ENCODE assay signal across 8 cellular contexts in the genomic region with DNA sequence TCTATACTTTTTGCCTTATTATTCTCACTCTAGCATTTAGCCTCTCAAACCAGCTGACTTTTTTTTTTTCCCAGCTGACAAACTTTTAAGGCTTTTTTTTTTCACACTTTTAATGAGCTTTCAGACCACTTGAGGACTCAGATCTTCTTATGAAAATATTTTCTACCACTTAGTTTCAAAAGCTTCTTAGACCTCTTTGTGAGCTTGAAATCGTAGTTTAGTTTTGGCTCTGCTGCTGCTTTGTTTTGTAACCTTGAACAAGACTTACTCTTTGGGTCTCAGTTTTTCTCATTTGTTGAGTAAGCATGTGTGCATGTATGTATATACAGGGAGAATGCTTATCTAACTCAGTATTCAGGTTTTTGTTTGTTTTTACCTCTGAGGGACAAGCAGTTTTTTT. TPM values are rescaled to one million over a fixed set of nuclear protein-coding genes. Genes with fewer than 3 reads are reported as not detected.
A peak's percentile ranks its signal among the peaks of the same experiment; 100 is the strongest.
DNase-seq lines count a peak whose midpoint lies in the region; ATAC-seq, FAIRE-seq and TF ChIP-seq lines count a peak whose summit lies in the region.

No MANE protein-coding gene starts in this region.

- H3K4me3 ChIP-seq in gastrocnemius medialis = peak overlapping the region; percentile 26 to 80 (median 30)

- TF ChIP-seq CTCF in gastrocnemius medialis (IDR thresholded peaks at IDR 0.05 in 4 of 5, conservative IDR thresholded peaks at IDR 0.05 in 1 of 5) = no peak

- in situ Hi-C loops in gastrocnemius medialis (cut with MboI; ENCODE audit: low sequenced_read_pairs in 4 of 4) = no loop called here

- intact Hi-C loops in gastrocnemius medialis (cut with DNase I; ENCODE audit: low total_unique reads) = loop anchor here (10.0 kb wide), 3 partner anchors 643 to 983 kb away; partner anchors contain the start of genes BMPR2, FZD7 and NOP58

- H3K27ac ChIP-seq in gastrocnemius medialis = peak overlapping the region; percentile 39 to 96 (median 94)

- no peaks in the 10 kb centered on the region for H3K9me3 Mint-ChIP-seq in T-helper 2 cell treated with Interferon-gamma antibody and Interleukin-4, amounts not matched to agents 5 μg/mL and 100 μg/mL, for 36 hours

- peaks cover 35% of the 10 kb centered on the region for H3K4me1 Mint-ChIP-seq in T-helper 2 cell treated with Interferon-gamma antibody and Interleukin-4, amounts not matched to agents 5 μg/mL and 100 μg/mL, for 36 hours (ENCODE audit: low read depth)

- H3K4me3 Mint-ChIP-seq in T-helper 2 cell treated with Interferon-gamma antibody and Interleukin-4, amounts not matched to agents 5 μg/mL and 100 μg/mL, for 36 hours = peak overlapping the region; percentile 50

- no peaks in the 10 kb centered on the region for H3K36me3 ChIP-seq in gastrocnemius medialis

- H3K4me1 ChIP-seq in gastrocnemius medialis = peaks cover 36 to 49% of the 10 kb centered on the region in 2 donors

- H3K27me3 ChIP-seq in gastrocnemius medialis = no peaks in the 10 kb centered on the region

- no peaks in the 10 kb centered on the region for H3K27me3 Mint-ChIP-seq in T-helper 2 cell treated with Interferon-gamma antibody and Interleukin-4, amounts not matched to agents 5 μg/mL and 100 μg/mL, for 36 hours (ENCODE audit: low read depth)

- DNase-seq in GM18507 (ENCODE audit: extremely low spot score, insufficient read length, low read depth) (no peak), fibroblast of the conjunctiva (ENCODE audit: low read depth) (peak; percentile 8), gastrocnemius medialis (no peak), NCI-H1092 treated with DMSO at 0.1 percent for 48 hours (lab: John Stamatoyannopoulos, UW) (no peak), NCI-H146 (lab: John Stamatoyannopoulos, UW) (no peak)
- DNase-seq in T-helper 2 cell treated with Interferon-gamma antibody and Interleukin-4, amounts not matched to agents 5 μg/mL and 100 μg/mL, for 36 hours (ENCODE audit: low spot score) = no peak

- H3K27ac Mint-ChIP-seq in T-helper 2 cell treated with Interferon-gamma antibody and Interleukin-4, amounts not matched to agents 5 μg/mL and 100 μg/mL, for 36 hours = peak overlapping the region; percentile 7

- H3K36me3 Mint-ChIP-seq in T-helper 2 cell treated with Interferon-gamma antibody and Interleukin-4, amounts not matched to agents 5 μg/mL and 100 μg/mL, for 36 hours (ENCODE audit: low read depth) = peaks cover 5% of the 10 kb centered on the region

- peak; percentile 68 for FAIRE-seq in GM18507 (lab: Jason Lieb, UNC)

- no peak for TF ChIP-seq POLR2A in gastrocnemius medialis (IDR thresholded peaks at IDR 0.05)

- ATAC-seq in gastrocnemius medialis (no peak), GM18498 (IDR thresholded peaks at IDR 0.05; ENCODE audit: unreplicated experiment) (no peak), GM21528 (IDR thresholded peaks at IDR 0.05; ENCODE audit: low FRiP score, unreplicated experiment) (no peak)

- H3K9me3 ChIP-seq in gastrocnemius medialis = no peaks in the 10 kb centered on the region

RNA-seq across cellular contexts. Expression of gene NBEAL1, which starts 3.5 kb away (rescaled TPM):
- 10 to 100 TPM in 3 of 4 donors, 1 to 10 TPM in 1; 9.8 to 21.9 (median 11.3) TPM for total RNA-seq in gastrocnemius medialis
